In genomic region chr11:37710031-37710430, GRCh38 we compare ENCODE assay signal across 24 cellular contexts.
DNase-seq lines count a peak whose midpoint lies in the region; ATAC-seq, FAIRE-seq and TF ChIP-seq lines count a peak whose summit lies in the region.
"Had no signal": no experiment of that assay in that cellular context is flagged by ENCODE, and none has a peak within 500 bp of the region (broad histone marks: within the 10 kb centered on the region; RNA-seq: fewer than 3 reads in every experiment).

No MANE protein-coding gene starts in this region.

- no peak overlapping the region for H3K27ac ChIP-seq in IMR-90 (ENCODE audit: insufficient read depth, low read length)
- no peak overlapping the region for H3K27ac ChIP-seq in astrocyte (ENCODE audit: low read depth, low read length)
- H3K27ac ChIP-seq in prostate gland, result no peak overlapping the region
- H3K27ac ChIP-seq: pancreas, thyroid gland had no signal

- H4K20me1 ChIP-seq in IMR-90 (ENCODE audit: insufficient read depth, low read length) (no peaks in the 10 kb centered on the region), astrocyte (ENCODE audit: insufficient read depth, low read length) (no peaks in the 10 kb centered on the region)

- no CpG with 5 or more reads among the region's 1 CpG for WGBS in IMR-90 (ENCODE audit: extremely low coverage in 2 of 2, insufficient read length in 1 of 2), 2 experiments
- WGBS in prostate gland, result 17% methylated on average over 1 of the region's 1 CpG

- no peaks in the 10 kb centered on the region for H3K9me3 Mint-ChIP-seq in astrocyte (ENCODE audit: unreplicated experiment)
- H3K9me3 Mint-ChIP-seq: dendritic cell treated with granulocyte-macrophage colony-stimulating factor and Interleukin-4, amounts not matched to agents 40 ng/mL and 50 ng/mL, for 4 days; H9; mesothelial cell of epicardium; natural killer cell treated with Interleukin-12 subunit alpha and Interleukin-12 subunit beta and Interleukin-15 and Interleukin-18, amount 100 ng/mL, for 72 hours had no signal

- no peak overlapping the region for H2BK5ac ChIP-seq in IMR-90 (ENCODE audit: low read depth, low read length, poor library complexity, severe bottlenecking)

- no peak overlapping the region for H3K4me3 ChIP-seq in IMR-90 (ENCODE audit: insufficient read depth, low read depth, low read length)
- no peak overlapping the region for H3K4me3 ChIP-seq in astrocyte (ENCODE audit: insufficient read depth, low read depth, low read length)
- no peak overlapping the region for H3K4me3 ChIP-seq in prostate gland
- H3K4me3 ChIP-seq: pancreas, thyroid gland had no signal

- H3K56ac ChIP-seq in IMR-90 (ENCODE audit: extremely low read depth, insufficient read depth, low read length), result no peak overlapping the region

- H3K27me3 ChIP-seq in IMR-90 (ENCODE audit: control insufficient read depth, insufficient read depth, low read length) (no peaks in the 10 kb centered on the region), astrocyte (ENCODE audit: insufficient read depth, low read length) (no peaks in the 10 kb centered on the region), prostate gland (replicated peaks; ENCODE audit: insufficient read depth) (no peaks in the 10 kb centered on the region)
- H3K27me3 ChIP-seq: pancreas, thyroid gland had no signal

- H3K18ac ChIP-seq in IMR-90 (ENCODE audit: low read depth, low read length), result no peak overlapping the region

- intact Hi-C loops in IMR-90 (cut with micrococcal nuclease), result no loop called here
- intact Hi-C loops in prostate gland (cut with DNase I), result no loop called here

- H4K5ac ChIP-seq in IMR-90 (ENCODE audit: low read depth, low read length), result no peak overlapping the region

- dilution Hi-C loops in IMR-90 (cut with HindIII; ENCODE audit: low sequenced_read_pairs, unreplicated experiment), result no loop called here

- no peak overlapping the region for H2AK9ac ChIP-seq in IMR-90 (replicated peaks; ENCODE audit: low read depth, low read length, poor library complexity)

- H3K14ac ChIP-seq in IMR-90 (replicated peaks; ENCODE audit: low read depth, low read length), result no peak overlapping the region

- H3K4me3 Mint-ChIP-seq in astrocyte (ENCODE audit: unreplicated experiment), result no peak overlapping the region
- H3K4me3 Mint-ChIP-seq: CD8-positive, alpha-beta memory T cell; dendritic cell treated with granulocyte-macrophage colony-stimulating factor and Interleukin-4, amounts not matched to agents 40 ng/mL and 50 ng/mL, for 4 days; H9; mesothelial cell of epicardium; natural killer cell treated with Interleukin-12 subunit alpha and Interleukin-12 subunit beta and Interleukin-15 and Interleukin-18, amount 100 ng/mL, for 72 hours had no signal

- no peaks in the 10 kb centered on the region for H3K4me1 Mint-ChIP-seq in astrocyte (ENCODE audit: low read depth, unreplicated experiment)
- H3K4me1 Mint-ChIP-seq: CD8-positive, alpha-beta memory T cell; H9 had no signal

- H2BK15ac ChIP-seq in IMR-90 (ENCODE audit: low read depth, low read length), result no peak overlapping the region

- H3K36me3 ChIP-seq in IMR-90 (ENCODE audit: control insufficient read depth, insufficient read depth, low read length) (no peaks in the 10 kb centered on the region), astrocyte (ENCODE audit: insufficient read depth, low read length) (no peaks in the 10 kb centered on the region), prostate gland (no peaks in the 10 kb centered on the region)
- H3K36me3 ChIP-seq: pancreas, thyroid gland had no signal

- H3K9me1 ChIP-seq in IMR-90 (ENCODE audit: insufficient read depth, low read length), result no peaks in the 10 kb centered on the region

- no peak overlapping the region for H3K27ac Mint-ChIP-seq in astrocyte (ENCODE audit: unreplicated experiment)
- H3K27ac Mint-ChIP-seq: CD8-positive, alpha-beta memory T cell; dendritic cell treated with granulocyte-macrophage colony-stimulating factor and Interleukin-4, amounts not matched to agents 40 ng/mL and 50 ng/mL, for 4 days; H9; mesothelial cell of epicardium; natural killer cell treated with Interleukin-12 subunit alpha and Interleukin-12 subunit beta and Interleukin-15 and Interleukin-18, amount 100 ng/mL, for 72 hours had no signal

- H3K4me1 ChIP-seq in IMR-90 (ENCODE audit: control insufficient read depth, insufficient read depth, low read length) (no peaks in the 10 kb centered on the region), astrocyte (ENCODE audit: insufficient read depth, low read length) (no peaks in the 10 kb centered on the region), prostate gland (replicated peaks) (no peaks in the 10 kb centered on the region)
- H3K4me1 ChIP-seq: pancreas, thyroid gland had no signal

- no peaks in the 10 kb centered on the region for H3K27me3 Mint-ChIP-seq in astrocyte (ENCODE audit: low read depth, unreplicated experiment)
- H3K27me3 Mint-ChIP-seq: CD8-positive, alpha-beta memory T cell; dendritic cell treated with granulocyte-macrophage colony-stimulating factor and Interleukin-4, amounts not matched to agents 40 ng/mL and 50 ng/mL, for 4 days; natural killer cell treated with Interleukin-12 subunit alpha and Interleukin-12 subunit beta and Interleukin-15 and Interleukin-18, amount 100 ng/mL, for 72 hours had no signal

- no peak for TF ChIP-seq RAD21 in IMR-90 (IDR thresholded peaks at IDR 0.05; ENCODE audit: low read length)

- TF ChIP-seq CTCF in IMR-90 (conservative IDR thresholded peaks at IDR 0.05; ENCODE audit: low read depth, low read length) (no peak), astrocyte (IDR thresholded peaks at IDR 0.05; ENCODE audit: insufficient read depth, low read depth, low read length) (no peak), prostate gland (IDR thresholded peaks at IDR 0.05) (no peak)

- H4K8ac ChIP-seq in IMR-90 (ENCODE audit: low read depth in 2 of 2, low read length in 2 of 2), result no peak overlapping the region

- no peak overlapping the region for H2BK20ac ChIP-seq in IMR-90 (ENCODE audit: low read depth, low read length)

- BruUV-seq in IMR-90 (replicated peaks; lab: Mats Ljungman, UMichigan), result no TSS peak

- in situ Hi-C loops in IMR-90 (cut with MboI; ENCODE audit: low sequenced_read_pairs), result no loop called here

- H3K9me3 ChIP-seq in IMR-90 (ENCODE audit: control insufficient read depth, insufficient read depth, low read length) (no peaks in the 10 kb centered on the region), astrocyte (ENCODE audit: insufficient read depth, low read depth, low read length) (no peaks in the 10 kb centered on the region), prostate gland (no peaks in the 10 kb centered on the region)
- H3K9me3 ChIP-seq: pancreas, thyroid gland had no signal

- H3K36me3 Mint-ChIP-seq in astrocyte (ENCODE audit: low read depth, unreplicated experiment), result no peaks in the 10 kb centered on the region
- H3K36me3 Mint-ChIP-seq: CD8-positive, alpha-beta memory T cell; mesothelial cell of epicardium; natural killer cell treated with Interleukin-12 subunit alpha and Interleukin-12 subunit beta and Interleukin-15 and Interleukin-18, amount 100 ng/mL, for 72 hours had no signal

- FAIRE-seq in astrocyte (lab: Jason Lieb, UNC), result no peak
- FAIRE-seq: HTR-8/SVneo, pancreas had no signal

- no peak for TF ChIP-seq POLR2A in IMR-90 (IDR thresholded peaks at IDR 0.05; ENCODE audit: low read depth, low read length)
- no peak for TF ChIP-seq POLR2A in prostate gland (IDR thresholded peaks at IDR 0.05)

- H3K79me2 ChIP-seq in astrocyte (ENCODE audit: insufficient read depth, low read length), result no peaks in the 10 kb centered on the region

- H2BK120ac ChIP-seq in IMR-90 (ENCODE audit: low read depth, low read length), result no peak overlapping the region

- no peak for ATAC-seq in IMR-90 (ENCODE audit: low read depth)
- ATAC-seq in HG02571 (IDR thresholded peaks at IDR 0.05; ENCODE audit: unreplicated experiment), result no peak
- ATAC-seq: natural killer cell treated with Interleukin-12 subunit alpha and Interleukin-12 subunit beta and Interleukin-15 and Interleukin-18, amount 100 ng/mL, for 72 hours; pancreas; right cardiac atrium; stimulated activated naive CD8-positive, alpha-beta T cell treated with anti-CD3 and anti-CD28 coated beads, Interleukin-15, Interleukin-2, amounts not matched to agents 100 U/mL and 50 U/mL, for 24 hours had no signal

- H2AFZ ChIP-seq in IMR-90 (replicated peaks; ENCODE audit: low read length, poor library complexity) (no peak overlapping the region), astrocyte (ENCODE audit: low read depth, low read length) (no peak overlapping the region)

- no peak overlapping the region for H4K91ac ChIP-seq in IMR-90 (ENCODE audit: insufficient read depth, low read depth, low read length)

- H2AK5ac ChIP-seq in IMR-90 (ENCODE audit: low read depth, low read length), result no peak overlapping the region

- CTCF ChIA-PET in IMR-90 (lab: Yijun Ruan, JAX), result no interaction called here

- H3K9ac ChIP-seq in IMR-90 (ENCODE audit: low read depth, low read length) (no peak overlapping the region), astrocyte (ENCODE audit: low read length) (no peak overlapping the region)

- no peaks in the 10 kb centered on the region for H3K79me1 ChIP-seq in IMR-90 (ENCODE audit: low read depth in 1 of 2, low read length in 2 of 2)

- POLR2A ChIA-PET in IMR-90 (lab: Charles Lee; ENCODE audit: unreplicated experiment), result no interaction called here

- peak; percentile 29 for DNase-seq in IMR-90
- DNase-seq in astrocyte (ENCODE audit: low read depth), result peak; percentile 87
- DNase-seq in inferior parietal cortex (ENCODE audit: extremely low spot score), result peak; percentile 49
- peak; percentile 47 for DNase-seq in superior temporal gyrus (ENCODE audit: extremely low spot score)
- no peak for DNase-seq in prostate gland (ENCODE audit: low spot score)
- DNase-seq in NCI-H69 (lab: John Stamatoyannopoulos, UW), result no peak
- DNase-seq: activated naive CD4-positive, alpha-beta T cell treated with Interleukin-2 at 50 U/mL for 16 hours; activated T-cell treated with anti-CD3 and anti-CD28 coated beads, Interleukin-2, amount 50 U/mL, for 48 hours; CD8-positive, alpha-beta memory T cell; DMS53; GF-D8; H9; MV-4-11; NCI-H146; pancreas; right cardiac atrium; stimulated activated naive CD8-positive, alpha-beta T cell treated with anti-CD3 and anti-CD28 coated beads, Interleukin-15, Interleukin-2, amounts not matched to agents 100 U/mL and 50 U/mL, for 24 hours; T-helper 2 cell; thyroid gland had no signal

- H3K4me2 ChIP-seq in IMR-90 (ENCODE audit: low read depth, low read length) (no peak overlapping the region), astrocyte (ENCODE audit: low read length) (no peak overlapping the region)

- no peak overlapping the region for H3K23ac ChIP-seq in IMR-90 (ENCODE audit: low read depth, low read length)

- no peak overlapping the region for H3K4ac ChIP-seq in IMR-90 (ENCODE audit: low read depth, low read length)

TF ChIP-seq in IMR-90, 13 proteins besides CTCF, POLR2A, EP300 and RAD21 (continues in another document):
- TF ChIP-seq FOS (IDR thresholded peaks at IDR 0.05; ENCODE audit: low read depth, low read length), result no peak
- no peak for TF ChIP-seq MXI1 (IDR thresholded peaks at IDR 0.05; ENCODE audit: borderline replicate concordance, low read depth, low read length)
- no peak for TF ChIP-seq CEBPB (IDR thresholded peaks at IDR 0.05; ENCODE audit: low read depth, low read length)
- TF ChIP-seq RCOR1 (IDR thresholded peaks at IDR 0.05; ENCODE audit: insufficient replicate concordance, low read length), result no peak
- no peak for TF ChIP-seq MAZ (IDR thresholded peaks at IDR 0.05; ENCODE audit: borderline replicate concordance, low read depth, low read length)
- peak; percentile 10; the same call in 1 of the 2 replicates for TF ChIP-seq MAFK (IDR thresholded peaks at IDR 0.05; ENCODE audit: low read depth, low read length)

Comparison
In these comparisons a context has a peak if more than half of its experiments do, and no peak if none do; other contexts are left out.
1. DNase-seq: peak in IMR-90 (single experiment), astrocyte (single experiment), inferior parietal cortex (single experiment) and superior temporal gyrus (single experiment); none in prostate gland (single experiment) and NCI-H69 (single experiment).